In the genomic region with DNA sequence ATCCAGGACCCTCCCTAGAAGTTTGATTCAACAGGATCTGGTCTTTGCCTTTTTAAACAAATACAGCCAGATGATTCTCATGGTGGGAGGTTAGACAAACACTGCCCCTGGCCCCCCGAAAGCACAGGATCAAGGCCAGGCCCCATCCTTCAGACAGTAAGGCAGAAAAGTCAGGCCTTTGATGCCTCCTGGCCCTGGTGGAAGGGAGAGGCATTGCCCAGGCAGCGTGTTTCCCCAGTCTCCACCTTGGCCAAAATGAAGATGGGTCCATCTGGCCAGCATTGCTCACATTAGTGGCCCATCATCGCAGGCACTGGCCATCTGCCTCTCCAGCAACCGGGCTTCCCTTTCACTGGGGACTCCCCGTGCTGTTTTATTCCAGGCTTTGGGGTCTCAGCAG, we compare ENCODE assay signal across 18 cellular contexts. TPM values are rescaled to one million over a fixed set of nuclear protein-coding genes. Genes with fewer than 3 reads are reported as not detected.
DNase-seq lines count a peak whose midpoint lies in the region; ATAC-seq and TF ChIP-seq lines count a peak whose summit lies in the region.
"Had no signal": no experiment of that assay in that cellular context is flagged by ENCODE, and none has a peak within 500 bp of the region (broad histone marks: within the 10 kb centered on the region; RNA-seq: fewer than 3 reads in every experiment).

No MANE protein-coding gene starts in this region.

- H3K9me3 ChIP-seq in HEK293 (ENCODE audit: control insufficient read depth, insufficient read depth, low read depth, low read length) (no peaks in the 10 kb centered on the region), neuronal stem cell (replicated peaks in 1 of 2; ENCODE audit: control insufficient read depth in 2 of 2, insufficient read depth in 1 of 2, low read depth in 1 of 2, low read length in 2 of 2) (no peaks in the 10 kb centered on the region)
- H3K9me3 ChIP-seq: SK-N-SH had no signal

- ATAC-seq in activated CD8-positive, alpha-beta T cell treated with anti-CD3 and anti-CD28 coated beads, Interleukin-2, amount 10 ng/mL, durations not matched to agents 7 days and 5 days: no peak
- no peak for ATAC-seq in activated CD8-positive, alpha-beta T cell treated with anti-CD3 and anti-CD28 coated beads for 36 hours
- ATAC-seq: GM23338 had no signal

- H3K4me1 ChIP-seq in HEK293 (ENCODE audit: control insufficient read depth, insufficient read depth, low read length) (no peaks in the 10 kb centered on the region), neuronal stem cell (ENCODE audit: control insufficient read depth in 2 of 2, insufficient read depth in 1 of 2, low read depth in 1 of 2, low read length in 2 of 2) (peaks cover 7 to 15% of the 10 kb centered on the region in 2 donors)

- no peak overlapping the region for H3K9ac ChIP-seq in neuronal stem cell (ENCODE audit: low read depth, low read length, poor library complexity)
- H3K9ac ChIP-seq: SK-N-SH had no signal

- no peak overlapping the region for H3K27ac ChIP-seq in HEK293 (ENCODE audit: extremely low read depth, low read depth, low read length)
- no peak overlapping the region for H3K27ac ChIP-seq in neuronal stem cell (replicated peaks; ENCODE audit: low read length)

- H2BK15ac ChIP-seq in neuronal stem cell (ENCODE audit: low read length): no peak overlapping the region

- WGBS in neuronal stem cell (ENCODE audit: extremely low coverage in 2 of 2, insufficient read length in 2 of 2, insufficient replicate concordance in 1 of 2), 2 donors: no CpG with 5 or more reads among the region's 5 CpGs

- no peak for TF ChIP-seq CTCF in activated CD8-positive, alpha-beta T cell treated with anti-CD3 and anti-CD28 coated beads for 36 hours (IDR thresholded peaks at IDR 0.05)
- TF ChIP-seq CTCF in HEK293 (tag by site-specific recombination; IDR thresholded peaks at IDR 0.05): no peak
- TF ChIP-seq CTCF in chondrocyte (IDR thresholded peaks at IDR 0.05): peak; percentile 15

- H2BK120ac ChIP-seq in neuronal stem cell (ENCODE audit: low read depth, low read length): no peak overlapping the region

- no peak overlapping the region for H2BK12ac ChIP-seq in neuronal stem cell (ENCODE audit: low read length)

- peak overlapping the region; percentile 13 for H3K27ac Mint-ChIP-seq in activated CD8-positive, alpha-beta T cell treated with anti-CD3 and anti-CD28 coated beads, Interleukin-2, amount 10 ng/mL, durations not matched to agents 7 days and 5 days
- H3K27ac Mint-ChIP-seq in activated CD8-positive, alpha-beta T cell treated with anti-CD3 and anti-CD28 coated beads for 36 hours: no peak overlapping the region
- no peak overlapping the region for H3K27ac Mint-ChIP-seq in chondrocyte (ENCODE audit: unreplicated experiment)
- H3K27ac Mint-ChIP-seq: GM23338, HFFc6 had no signal

- peak overlapping the region; percentile 67 for H2AK5ac ChIP-seq in neuronal stem cell (ENCODE audit: low read depth, low read length)

- H3K4me3 Mint-ChIP-seq in activated CD8-positive, alpha-beta T cell treated with anti-CD3 and anti-CD28 coated beads, Interleukin-2, amount 10 ng/mL, durations not matched to agents 7 days and 5 days: no peak overlapping the region
- H3K4me3 Mint-ChIP-seq in activated CD8-positive, alpha-beta T cell treated with anti-CD3 and anti-CD28 coated beads for 36 hours: no peak overlapping the region
- no peak overlapping the region for H3K4me3 Mint-ChIP-seq in chondrocyte (ENCODE audit: unreplicated experiment)
- H3K4me3 Mint-ChIP-seq: GM23338, HFFc6 had no signal

- no peak overlapping the region for H4K91ac ChIP-seq in neuronal stem cell (ENCODE audit: low read depth, low read length, poor library complexity)

- POLR2A ChIA-PET in activated CD8-positive, alpha-beta T cell treated with anti-CD3 and anti-CD28 coated beads, Interleukin-2, amount 10 ng/mL, durations not matched to agents 7 days and 5 days (lab: Charles Lee): no interaction called here
- POLR2A ChIA-PET in activated CD8-positive, alpha-beta T cell treated with anti-CD3 and anti-CD28 coated beads for 36 hours (lab: Charles Lee): no interaction called here
- POLR2A ChIA-PET in HEK293 (lab: Yijun Ruan, JAX): no interaction called here

- DNase-seq in activated CD8-positive, alpha-beta T cell treated with anti-CD3 and anti-CD28 coated beads, Interleukin-2, amount 10 ng/mL, durations not matched to agents 7 days and 5 days: no peak
- no peak for DNase-seq in activated CD8-positive, alpha-beta T cell treated with anti-CD3 and anti-CD28 coated beads for 36 hours
- DNase-seq in chondrocyte (ENCODE audit: low spot score): no peak
- DNase-seq in neuronal stem cell (ENCODE audit: low spot score): no peak
- DNase-seq in activated gamma-delta T cell treated with Interleukin-2 at 50 U/mL for 16 hours: no peak
- DNase-seq in stimulated activated CD4-positive, alpha-beta T cell treated with anti-CD3 and anti-CD28 coated beads, Interleukin-1b, Interleukin-23, amount 100 ng/mL, for 48 hours: no peak
- DNase-seq in GF-D8 (lab: John Stamatoyannopoulos, UW): no peak
- DNase-seq: 8988T, COR-L47, HFFc6, KG1, NCI-H2081 treated with DMSO at 0.1 percent for 48 hours, NCI-H510A treated with DMSO at 0.1 percent for 48 hours, NCI-H774, SHP77 treated with DMSO at 0.1 percent for 48 hours had no signal

- H3K36me3 Mint-ChIP-seq in activated CD8-positive, alpha-beta T cell treated with anti-CD3 and anti-CD28 coated beads, Interleukin-2, amount 10 ng/mL, durations not matched to agents 7 days and 5 days (ENCODE audit: low read depth): no peaks in the 10 kb centered on the region
- no peaks in the 10 kb centered on the region for H3K36me3 Mint-ChIP-seq in activated CD8-positive, alpha-beta T cell treated with anti-CD3 and anti-CD28 coated beads for 36 hours (ENCODE audit: low read depth)
- H3K36me3 Mint-ChIP-seq in chondrocyte (ENCODE audit: low read depth): peaks cover 2% of the 10 kb centered on the region

- no peak overlapping the region for H3K14ac ChIP-seq in neuronal stem cell (ENCODE audit: low read length)

- peaks cover 1% of the 10 kb centered on the region for H3K79me1 ChIP-seq in neuronal stem cell (ENCODE audit: low read depth, low read length)

- H3K4me1 Mint-ChIP-seq in activated CD8-positive, alpha-beta T cell treated with anti-CD3 and anti-CD28 coated beads, Interleukin-2, amount 10 ng/mL, durations not matched to agents 7 days and 5 days (ENCODE audit: low read depth): peaks cover 11% of the 10 kb centered on the region
- H3K4me1 Mint-ChIP-seq in activated CD8-positive, alpha-beta T cell treated with anti-CD3 and anti-CD28 coated beads for 36 hours (ENCODE audit: low read depth): peaks cover 6% of the 10 kb centered on the region
- peaks cover 35% of the 10 kb centered on the region for H3K4me1 Mint-ChIP-seq in chondrocyte (ENCODE audit: low read depth)

- no peak overlapping the region for H3K4me2 ChIP-seq in neuronal stem cell (ENCODE audit: insufficient read depth, low read length, poor library complexity, severe bottlenecking)
- H3K4me2 ChIP-seq: GM23338, SK-N-SH had no signal

- CTCF ChIA-PET in activated CD8-positive, alpha-beta T cell treated with anti-CD3 and anti-CD28 coated beads, Interleukin-2, amount 10 ng/mL, durations not matched to agents 7 days and 5 days (lab: Charles Lee): no interaction called here
- CTCF ChIA-PET in activated CD8-positive, alpha-beta T cell treated with anti-CD3 and anti-CD28 coated beads for 36 hours (lab: Charles Lee): no interaction called here
- CTCF ChIA-PET in HEK293 (lab: Yijun Ruan, JAX): interaction anchor here (1.0 to 1.5 kb wide), 2 partner anchors 103 to 840 kb away, joined by 4 to 6 read pairs; no protein-coding TSS in a partner anchor

- no peaks in the 10 kb centered on the region for H3K9me3 Mint-ChIP-seq in activated CD8-positive, alpha-beta T cell treated with anti-CD3 and anti-CD28 coated beads, Interleukin-2, amount 10 ng/mL, durations not matched to agents 7 days and 5 days (ENCODE audit: insufficient read depth)
- peaks cover 2% of the 10 kb centered on the region for H3K9me3 Mint-ChIP-seq in activated CD8-positive, alpha-beta T cell treated with anti-CD3 and anti-CD28 coated beads for 36 hours
- no peaks in the 10 kb centered on the region for H3K9me3 Mint-ChIP-seq in chondrocyte (ENCODE audit: low read depth)
- H3K9me3 Mint-ChIP-seq: HFFc6 had no signal

- peaks cover 26% of the 10 kb centered on the region for H3K27me3 Mint-ChIP-seq in activated CD8-positive, alpha-beta T cell treated with anti-CD3 and anti-CD28 coated beads, Interleukin-2, amount 10 ng/mL, durations not matched to agents 7 days and 5 days (ENCODE audit: low read depth)
- H3K27me3 Mint-ChIP-seq in activated CD8-positive, alpha-beta T cell treated with anti-CD3 and anti-CD28 coated beads for 36 hours: peaks cover 26% of the 10 kb centered on the region
- H3K27me3 Mint-ChIP-seq in chondrocyte (ENCODE audit: low read depth): no peaks in the 10 kb centered on the region

- no peak overlapping the region for H3K23ac ChIP-seq in neuronal stem cell (ENCODE audit: low read depth, low read length, poor library complexity)

- H3K18ac ChIP-seq in neuronal stem cell (ENCODE audit: low read length): peak overlapping the region; percentile 24

- no peak overlapping the region for H2AFZ ChIP-seq in neuronal stem cell (ENCODE audit: low read length)
- H2AFZ ChIP-seq: GM23338 had no signal

- no peak overlapping the region for H4K8ac ChIP-seq in neuronal stem cell (ENCODE audit: low read depth, low read length)

- H3K4ac ChIP-seq in neuronal stem cell (ENCODE audit: low read length): no peak overlapping the region

- peaks cover 0 to 12% of the 10 kb centered on the region in 2 experiments; a peak in 1 of 3 replicates for H3K36me3 ChIP-seq in HEK293 (ENCODE audit: control insufficient read depth in 2 of 2, insufficient read depth in 1 of 2, low read length in 2 of 2)
- H3K36me3 ChIP-seq in neuronal stem cell (replicated peaks in 1 of 2; ENCODE audit: control insufficient read depth in 2 of 2, insufficient read depth in 2 of 2, low read length in 2 of 2): no peaks in the 10 kb centered on the region

- intact Hi-C loops in activated CD8-positive, alpha-beta T cell treated with anti-CD3 and anti-CD28 coated beads for 36 hours (cut with micrococcal nuclease): no loop called here

- no peak overlapping the region for H3K4me3 ChIP-seq in HEK293 (ENCODE audit: low read depth, low read length)
- no peak overlapping the region for H3K4me3 ChIP-seq in neuronal stem cell (ENCODE audit: low read length in 2 of 2)
- H3K4me3 ChIP-seq: GM23338 had no signal

- H3K27me3 ChIP-seq in neuronal stem cell (ENCODE audit: control insufficient read depth in 3 of 3, insufficient read depth in 3 of 3, low read depth in 1 of 3, low read length in 3 of 3): no peaks in the 10 kb centered on the region

- H2BK5ac ChIP-seq in neuronal stem cell (ENCODE audit: low read length): no peak overlapping the region

TF ChIP-seq in HEK293, 187 proteins besides CTCF, POLR2A, EP300 and RAD21:
- TF ChIP-seq ZNF112 (tag by site-specific recombination; IDR thresholded peaks at IDR 0.05) (no peak), GLIS1 (tag by site-specific recombination; IDR thresholded peaks at IDR 0.05) (peak; percentile 10; the same call in 1 of the 2 replicates)

RNA-seq across cellular contexts. Expression of gene SULF2, which starts 4.3 kb away (rescaled TPM):
- under 1 TPM; 0.58 to 0.70 TPM for total RNA-seq in activated CD8-positive, alpha-beta T cell treated with anti-CD3 and anti-CD28 coated beads, Interleukin-2, amount 10 ng/mL, durations not matched to agents 7 days and 5 days
- under 1 TPM; 0.47 to 0.50 TPM for total RNA-seq in activated CD8-positive, alpha-beta T cell treated with anti-CD3 and anti-CD28 coated beads for 36 hours
- 82.4 to 120 TPM (median 85.7 TPM) in 3 replicates for total RNA-seq in chondrocyte
- 46.1 TPM for polyA plus RNA-seq in neuronal stem cell (2013, experiment 1 of 2)
- 48.2 TPM for polyA plus RNA-seq in neuronal stem cell (2013, experiment 2 of 2)

Comparison
In these comparisons a context has a peak if more than half of its experiments do, and no peak if none do; other contexts are left out.
1. RNA of gene SULF2, which starts 4.3 kb away (total RNA-seq): 82.4 to 120 TPM in chondrocyte; 0.58 to 0.70 TPM in activated CD8-positive, alpha-beta T cell treated with anti-CD3 and anti-CD28 coated beads, Interleukin-2, amount 10 ng/mL, durations not matched to agents 7 days and 5 days and 0.47 to 0.50 TPM in activated CD8-positive, alpha-beta T cell treated with anti-CD3 and anti-CD28 coated beads for 36 hours; every median in the first group is over 10 times any median in the second.